ENCODE assay signal across 9 cellular contexts in genomic region chr9:127505396-127506116, GRCh38. TPM values are rescaled to one million over a fixed set of nuclear protein-coding genes. Genes with fewer than 3 reads are reported as not detected.
A peak's percentile ranks its signal among the peaks of the same experiment; 100 is the strongest.
DNase-seq lines count a peak whose midpoint lies in the region; ATAC-seq and TF ChIP-seq lines count a peak whose summit lies in the region.
"Had no signal": no experiment of that assay in that cellular context is flagged by ENCODE, and none has a peak within 500 bp of the region (broad histone marks: within the 10 kb centered on the region; RNA-seq: fewer than 3 reads in every experiment).

No MANE protein-coding gene starts in this region.

- peak in 6 of 10 experiments; percentile 10 to 23 (median 12) for DNase-seq in CD4-positive, alpha-beta T cell
- DNase-seq in HFFc6 (peak; percentile 39), activated B cell treated with CpG ODN at 0.5 μM for 24 hours (no peak), fibroblast of lung (ENCODE audit: low read depth in 2 of 2) (peak; percentile 37 to 40), retinal pigment epithelial cell (ENCODE audit: low read depth) (no peak), foreskin melanocyte (no peak)

- H3K9me3 Mint-ChIP-seq in CD4-positive, alpha-beta T cell, result no peaks in the 10 kb centered on the region
- H3K9me3 Mint-ChIP-seq in HFFc6 (no peaks in the 10 kb centered on the region; the same call in 1 of the 2 replicates), activated B cell treated with CpG ODN at 0.5 μM for 24 hours (no peaks in the 10 kb centered on the region)
- H3K9me3 Mint-ChIP-seq: stimulated activated naive CD8-positive, alpha-beta T cell treated with anti-CD3 and anti-CD28 coated beads, Interleukin-15, Interleukin-2, amounts not matched to agents 100 ng/mL and 50 ng/mL, for 24 hours had no signal

- CTCF ChIA-PET in CD4-positive, alpha-beta T cell (lab: Charles Lee), result interaction anchor here (0.8 to 2.5 kb wide), 2 partner anchors 80 to 229 kb away, joined by 3 to 8 read pairs; partner anchors contain the start of gene TOR2A
- CTCF ChIA-PET in activated B cell treated with CpG ODN at 0.5 μM for 24 hours (lab: Charles Lee), result interaction anchor here (0.7 to 2.5 kb wide), 4 partner anchors 80 to 415 kb away, joined by 3 to 19 read pairs (median 8); partner anchors contain the start of gene TOR2A

- no peak overlapping the region for H3K27ac ChIP-seq in CD4-positive, alpha-beta T cell (ENCODE audit: low read depth, low read length)
- peak overlapping the region; percentile 43 for H3K27ac ChIP-seq in fibroblast of lung (ENCODE audit: insufficient read depth, low read length)

- H3K27me3 Mint-ChIP-seq in CD4-positive, alpha-beta T cell, result no peaks in the 10 kb centered on the region
- peaks cover 34% of the 10 kb centered on the region for H3K27me3 Mint-ChIP-seq in HFFc6 (ENCODE audit: insufficient read depth)
- no peaks in the 10 kb centered on the region for H3K27me3 Mint-ChIP-seq in activated B cell treated with CpG ODN at 0.5 μM for 24 hours
- H3K27me3 Mint-ChIP-seq: stimulated activated naive CD8-positive, alpha-beta T cell treated with anti-CD3 and anti-CD28 coated beads, Interleukin-15, Interleukin-2, amounts not matched to agents 100 ng/mL and 50 ng/mL, for 24 hours had no signal

- no peak overlapping the region for H3K9ac ChIP-seq in fibroblast of lung (ENCODE audit: insufficient read depth, low read length)

- H3K4me2 ChIP-seq in fibroblast of lung (ENCODE audit: extremely low read depth, insufficient read depth, low read length), result no peak overlapping the region

- no peaks in the 10 kb centered on the region for H3K36me3 Mint-ChIP-seq in CD4-positive, alpha-beta T cell (ENCODE audit: low read depth)
- peaks cover 9% of the 10 kb centered on the region; the same call in 1 of the 2 replicates for H3K36me3 Mint-ChIP-seq in HFFc6 (ENCODE audit: low read depth)
- H3K36me3 Mint-ChIP-seq in activated B cell treated with CpG ODN at 0.5 μM for 24 hours (ENCODE audit: low read depth), result peaks cover 4% of the 10 kb centered on the region

- H3K4me3 Mint-ChIP-seq in CD4-positive, alpha-beta T cell, result no peak overlapping the region
- H3K4me3 Mint-ChIP-seq in HFFc6 (no peak overlapping the region), activated B cell treated with CpG ODN at 0.5 μM for 24 hours (no peak overlapping the region)
- H3K4me3 Mint-ChIP-seq: stimulated activated naive CD8-positive, alpha-beta T cell treated with anti-CD3 and anti-CD28 coated beads, Interleukin-15, Interleukin-2, amounts not matched to agents 100 ng/mL and 50 ng/mL, for 24 hours had no signal

- H3K9me3 ChIP-seq in CD4-positive, alpha-beta T cell (ENCODE audit: control insufficient read depth, low read length), result no peaks in the 10 kb centered on the region
- H3K9me3 ChIP-seq in fibroblast of lung (ENCODE audit: control insufficient read depth, insufficient read depth, low read depth, low read length), result no peaks in the 10 kb centered on the region

- peaks cover 68% of the 10 kb centered on the region for H3K36me3 ChIP-seq in fibroblast of lung (ENCODE audit: control insufficient read depth, insufficient read depth, low read length)

- H3K4me3 ChIP-seq in fibroblast of lung (replicated peaks in 1 of 4; ENCODE audit: control extremely low read depth in 1 of 4, insufficient read depth in 1 of 4, low read depth in 3 of 4, low read length in 4 of 4) (no peak overlapping the region), retinal pigment epithelial cell (ENCODE audit: low read length) (no peak overlapping the region)

- peaks cover 14% of the 10 kb centered on the region for H3K4me1 ChIP-seq in fibroblast of lung (ENCODE audit: control insufficient read depth, extremely low read depth, insufficient read depth, low read length)

- POLR2A ChIA-PET in CD4-positive, alpha-beta T cell (lab: Charles Lee), result no interaction called here
- POLR2A ChIA-PET in activated B cell treated with CpG ODN at 0.5 μM for 24 hours (lab: Charles Lee), result no interaction called here

- peak; percentile 28 for ATAC-seq in CD4-positive, alpha-beta T cell (ENCODE audit: poor library complexity)
- ATAC-seq in activated B cell treated with CpG ODN at 0.5 μM for 24 hours (ENCODE audit: low read depth) (peak; percentile 40), GM21825 (IDR thresholded peaks at IDR 0.05; ENCODE audit: unreplicated experiment) (no peak), GM21723 (IDR thresholded peaks at IDR 0.05; ENCODE audit: unreplicated experiment) (no peak)

- peaks cover 40% of the 10 kb centered on the region for H3K79me2 ChIP-seq in fibroblast of lung (ENCODE audit: control insufficient read depth, insufficient read depth, low read length)

- H3K4me1 Mint-ChIP-seq in CD4-positive, alpha-beta T cell (ENCODE audit: low read depth), result peaks cover 4% of the 10 kb centered on the region
- H3K4me1 Mint-ChIP-seq in HFFc6 (ENCODE audit: low read depth) (peaks cover 31% of the 10 kb centered on the region), activated B cell treated with CpG ODN at 0.5 μM for 24 hours (no peaks in the 10 kb centered on the region)

- intact Hi-C loops in CD4-positive, alpha-beta T cell (cut with DNase I, micrococcal nuclease), result loop anchor here in 1 of 2 experiments (2.0 kb wide), 1 partner anchor 363 kb away; no protein-coding TSS in a partner anchor
- intact Hi-C loops in activated B cell treated with CpG ODN at 0.5 μM for 24 hours (cut with micrococcal nuclease), result no loop called here

- H3K27me3 ChIP-seq in CD4-positive, alpha-beta T cell (ENCODE audit: control insufficient read depth, insufficient read depth, low read length), result no peaks in the 10 kb centered on the region
- H3K27me3 ChIP-seq in fibroblast of lung (ENCODE audit: control insufficient read depth, insufficient read depth, low read length), result no peaks in the 10 kb centered on the region

- H3K27ac Mint-ChIP-seq in CD4-positive, alpha-beta T cell, result no peak overlapping the region
- H3K27ac Mint-ChIP-seq in HFFc6 (peak overlapping the region; percentile 64), activated B cell treated with CpG ODN at 0.5 μM for 24 hours (no peak overlapping the region)
- H3K27ac Mint-ChIP-seq: stimulated activated naive CD8-positive, alpha-beta T cell treated with anti-CD3 and anti-CD28 coated beads, Interleukin-15, Interleukin-2, amounts not matched to agents 100 ng/mL and 50 ng/mL, for 24 hours had no signal

- no peak overlapping the region for H2AFZ ChIP-seq in fibroblast of lung (ENCODE audit: low read length)

- TF ChIP-seq CTCF in CD4-positive, alpha-beta T cell (IDR thresholded peaks at IDR 0.05), result no peak
- TF ChIP-seq CTCF in HFFc6 (IDR thresholded peaks at IDR 0.05), result peak; percentile 81
- no peak for TF ChIP-seq CTCF in activated B cell treated with CpG ODN at 0.5 μM for 24 hours (IDR thresholded peaks at IDR 0.05)
- TF ChIP-seq CTCF in fibroblast of lung (conservative IDR thresholded peaks at IDR 0.05 in 1 of 2, IDR thresholded peaks at IDR 0.05 in 1 of 2; ENCODE audit: low read depth in 1 of 2, low read length in 2 of 2), result peak; percentile 41 to 64
- TF ChIP-seq CTCF in retinal pigment epithelial cell (conservative IDR thresholded peaks at IDR 0.05; ENCODE audit: low read depth, low read length), result peak; percentile 69

- no peaks in the 10 kb centered on the region for H4K20me1 ChIP-seq in fibroblast of lung (ENCODE audit: control insufficient read depth, extremely low read depth, insufficient read depth, low read length)

RNA-seq across cellular contexts. Expression of gene LRSAM1, which starts 54.2 kb away (rescaled TPM):
- total RNA-seq in CD4-positive, alpha-beta T cell, result 10 to 100 TPM; 11.4 to 16.0 TPM
- total RNA-seq in HFFc6 (2021; fragmentation: NEBNext Ultra II Directional; extraction: Animal tissue kit (Norgen Biotek cat#: 25700)), result 10 to 100 TPM; 12.1 to 15.9 (median 13.4) TPM
- total RNA-seq in activated B cell treated with CpG ODN at 0.5 μM for 24 hours (19.4 and 23.9 TPM in 2 replicates), fibroblast of lung (10.0 and 18.0 TPM in 2 replicates)
- 6.8 and 8.6 TPM in 2 replicates for polyA plus RNA-seq in fibroblast of lung
- polyA plus RNA-seq in fibroblast of lung (2012), result 9.2 and 11.3 TPM in 2 replicates
- 11.9 and 12.2 TPM in 2 replicates for polyA minus RNA-seq in fibroblast of lung (ENCODE audit: low replicate concordance)

RNA-seq across cellular contexts. Expression of gene RPL12, which starts 54.4 kb away (rescaled TPM):
- 1,000 to 10,000 TPM; 1,884 to 1,993 TPM for total RNA-seq in CD4-positive, alpha-beta T cell
- 1,000 to 10,000 TPM in 4 of 6 experiments, 100 to 1,000 TPM in 2; 953 to 1,196 (median 1,072) TPM for total RNA-seq in HFFc6 (2021; fragmentation: NEBNext Ultra II Directional; extraction: Animal tissue kit (Norgen Biotek cat#: 25700))
- total RNA-seq in activated B cell treated with CpG ODN at 0.5 μM for 24 hours (2,278 and 2,307 TPM in 2 replicates), fibroblast of lung (1,387 and 1,751 TPM in 2 replicates)
- polyA plus RNA-seq in fibroblast of lung, result 1,726 and 1,973 TPM in 2 replicates
- 1,989 and 2,401 TPM in 2 replicates for polyA plus RNA-seq in fibroblast of lung (2012)
- 418 and 420 TPM in 2 replicates for polyA minus RNA-seq in fibroblast of lung (ENCODE audit: low replicate concordance)

Comparison
In these comparisons a context has a peak if more than half of its experiments do, and no peak if none do; other contexts are left out.
1. ATAC-seq: peak in CD4-positive, alpha-beta T cell (single experiment) and activated B cell treated with CpG ODN at 0.5 μM for 24 hours (single experiment); none in GM21825 (single experiment) and GM21723 (single experiment).
2. DNase-seq: peak in CD4-positive, alpha-beta T cell (6 of 10), HFFc6 (single experiment) and fibroblast of lung (2 of 2); none in activated B cell treated with CpG ODN at 0.5 μM for 24 hours (single experiment), retinal pigment epithelial cell (single experiment) and foreskin melanocyte (single experiment).
3. CTCF ChIP-seq: peak in HFFc6 (single experiment), fibroblast of lung (2 of 2) and retinal pigment epithelial cell (single experiment); none in CD4-positive, alpha-beta T cell (single experiment) and activated B cell treated with CpG ODN at 0.5 μM for 24 hours (single experiment).